1 cellular context compared by ENCODE assay signal in genomic region chr22:18931905-18932652, GRCh38.
TF ChIP-seq lines count a peak whose summit lies in the region.

No MANE protein-coding gene starts in this region.

TF ChIP-seq in GM12878, 131 proteins besides CTCF, POLR2A, EP300 and RAD21:
- no peak for TF ChIP-seq SUPT20H (IDR thresholded peaks at IDR 0.05; ENCODE audit: borderline replicate concordance, control insufficient read depth, low read depth, low read length)
- no peak for TF ChIP-seq NKRF (conservative IDR thresholded peaks at IDR 0.05)
- TF ChIP-seq E2F4 (IDR thresholded peaks at IDR 0.05; ENCODE audit: low read depth, low read length), result no peak
- no peak for TF ChIP-seq DPF2 (IDR thresholded peaks at IDR 0.05)
- no peak for TF ChIP-seq ZBED1 (IDR thresholded peaks at IDR 0.05; ENCODE audit: borderline replicate concordance)
- TF ChIP-seq ZNF622 (IDR thresholded peaks at IDR 0.05), result no peak
- no peak for TF ChIP-seq PRDM15 (CRISPR knock-in tag; IDR thresholded peaks at IDR 0.05)
- no peak for TF ChIP-seq SMC3 (IDR thresholded peaks at IDR 0.05; ENCODE audit: borderline replicate concordance, low read length)
- TF ChIP-seq MEF2B (IDR thresholded peaks at IDR 0.05; ENCODE audit: partially characterized antibody, poor library complexity, severe bottlenecking), result no peak
- TF ChIP-seq ZNF24 (IDR thresholded peaks at IDR 0.05), result no peak
- no peak for TF ChIP-seq YBX1 (IDR thresholded peaks at IDR 0.05)
- TF ChIP-seq TARDBP (IDR thresholded peaks at IDR 0.05; ENCODE audit: borderline replicate concordance), result no peak
- no peak for TF ChIP-seq IKZF2 (IDR thresholded peaks at IDR 0.05)
